Comparison of ENCODE assay signal across 26 cellular contexts in the genomic region with DNA sequence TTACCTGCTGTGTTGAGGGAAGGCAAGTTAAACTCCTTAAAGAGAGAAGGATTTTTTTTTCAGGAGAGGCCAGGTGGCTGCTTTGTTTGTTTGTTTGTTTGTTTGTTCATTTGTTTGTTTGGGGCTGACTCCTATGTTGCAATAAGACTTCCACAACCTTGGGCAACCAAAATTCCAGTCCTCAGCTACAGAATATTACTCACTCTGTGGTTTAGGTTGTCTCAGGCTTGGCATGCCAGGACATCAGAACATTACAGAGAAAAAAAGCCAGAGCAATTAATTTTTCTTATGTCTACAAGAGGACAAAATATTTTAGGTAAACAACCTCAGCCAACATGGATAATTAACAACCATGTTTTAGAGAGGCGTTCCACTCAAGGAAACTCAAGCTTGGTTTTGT.
A peak's percentile ranks its signal among the peaks of the same experiment; 100 is the strongest.
DNase-seq lines count a peak whose midpoint lies in the region; ATAC-seq and TF ChIP-seq lines count a peak whose summit lies in the region.
"Had no signal": no experiment of that assay in that cellular context is flagged by ENCODE, and none has a peak within 500 bp of the region (broad histone marks: within the 10 kb centered on the region; RNA-seq: fewer than 3 reads in every experiment).

No MANE protein-coding gene starts in this region.

- H3K9me3 Mint-ChIP-seq in activated CD8-positive, alpha-beta T cell treated with anti-CD3 and anti-CD28 coated beads, Interleukin-2, amount 10 ng/mL, durations not matched to agents 7 days and 5 days (ENCODE audit: insufficient read depth), result no peaks in the 10 kb centered on the region
- H3K9me3 Mint-ChIP-seq: activated CD4-positive, alpha-beta memory T cell treated with anti-CD3 and anti-CD28 coated beads, Interleukin-2, amount 10 ng/mL, durations not matched to agents 7 days and 5 days; central memory CD8-positive, alpha-beta T cell had no signal

- POLR2A ChIA-PET in activated CD8-positive, alpha-beta T cell treated with anti-CD3 and anti-CD28 coated beads, Interleukin-2, amount 10 ng/mL, durations not matched to agents 7 days and 5 days (lab: Charles Lee), result no interaction called here

- peaks cover 9% of the 10 kb centered on the region for H3K27me3 Mint-ChIP-seq in activated CD8-positive, alpha-beta T cell treated with anti-CD3 and anti-CD28 coated beads, Interleukin-2, amount 10 ng/mL, durations not matched to agents 7 days and 5 days (ENCODE audit: low read depth)

- H3K9me3 ChIP-seq in GM23248 (ENCODE audit: low read depth) (no peaks in the 10 kb centered on the region), mucosa of rectum (ENCODE audit: control insufficient read depth in 2 of 2, low read length in 2 of 2) (peaks cover 0 to 2% of the 10 kb centered on the region in 2 donors)
- H3K9me3 ChIP-seq: ascending aorta, BE2C, neutrophil, testis, vagina had no signal

- H3K4me1 ChIP-seq in GM23248 (ENCODE audit: insufficient read depth) (no peaks in the 10 kb centered on the region), mucosa of rectum (ENCODE audit: control insufficient read depth in 2 of 2, insufficient read depth in 2 of 2, low read length in 2 of 2) (peaks cover 13 to 29% of the 10 kb centered on the region in 2 donors)
- H3K4me1 ChIP-seq: ascending aorta, BE2C, heart right ventricle, testis, vagina had no signal

- H3K4me3 ChIP-seq in GM23248, result no peak overlapping the region
- H3K4me3 ChIP-seq in choroid plexus epithelial cell (ENCODE audit: low read depth, low read length), result no peak overlapping the region
- H3K4me3 ChIP-seq in mucosa of rectum (ENCODE audit: low read length in 2 of 2), result no peak overlapping the region
- H3K4me3 ChIP-seq: ascending aorta, dorsolateral prefrontal cortex, heart right ventricle, testis, vagina had no signal

- no peak for ATAC-seq in activated CD8-positive, alpha-beta T cell treated with anti-CD3 and anti-CD28 coated beads, Interleukin-2, amount 10 ng/mL, durations not matched to agents 7 days and 5 days
- no peak for ATAC-seq in GM21390 (IDR thresholded peaks at IDR 0.05; ENCODE audit: unreplicated experiment)
- ATAC-seq: heart right ventricle; stimulated activated naive CD8-positive, alpha-beta T cell treated with anti-CD3 and anti-CD28 coated beads, Interleukin-15, Interleukin-2, amounts not matched to agents 100 U/mL and 50 U/mL, for 24 hours had no signal

- H3F3A ChIP-seq in GM23248 (ENCODE audit: insufficient read depth), result no peaks in the 10 kb centered on the region

- in situ Hi-C loops in GM23248 (cut with MboI), result no loop called here

- H4K20me1 ChIP-seq in GM23248 (ENCODE audit: insufficient read depth), result no peaks in the 10 kb centered on the region

- H3K4me2 ChIP-seq in GM23248 (ENCODE audit: unreplicated experiment), result no peak overlapping the region

- H3K36me3 ChIP-seq in GM23248 (ENCODE audit: low read depth) (no peaks in the 10 kb centered on the region), mucosa of rectum (ENCODE audit: control insufficient read depth in 2 of 2, insufficient read depth in 2 of 2, low read length in 2 of 2) (no peaks in the 10 kb centered on the region)
- H3K36me3 ChIP-seq: ascending aorta, BE2C, heart right ventricle, neutrophil, vagina had no signal

- H3K27ac Mint-ChIP-seq in activated CD8-positive, alpha-beta T cell treated with anti-CD3 and anti-CD28 coated beads, Interleukin-2, amount 10 ng/mL, durations not matched to agents 7 days and 5 days, result no peak overlapping the region
- H3K27ac Mint-ChIP-seq: activated CD4-positive, alpha-beta memory T cell treated with anti-CD3 and anti-CD28 coated beads, Interleukin-2, amount 10 ng/mL, durations not matched to agents 7 days and 5 days; activated naive CD8-positive, alpha-beta T cell had no signal

- CTCF ChIA-PET in activated CD8-positive, alpha-beta T cell treated with anti-CD3 and anti-CD28 coated beads, Interleukin-2, amount 10 ng/mL, durations not matched to agents 7 days and 5 days (lab: Charles Lee), result interaction anchor here (1.0 kb wide), 1 partner anchor 9 kb away, joined by 3 read pairs; no protein-coding TSS in a partner anchor

- 13 to 15% methylated on average over 1 of the region's 1 CpG for WGBS in GM23248 (ENCODE audit: low coverage in 1 of 2, low lambda C conversion rate in 2 of 2, missing lambda C conversion rate in 2 of 2), 2 experiments

- H3K4me3 Mint-ChIP-seq in activated CD8-positive, alpha-beta T cell treated with anti-CD3 and anti-CD28 coated beads, Interleukin-2, amount 10 ng/mL, durations not matched to agents 7 days and 5 days, result no peak overlapping the region
- H3K4me3 Mint-ChIP-seq: activated CD4-positive, alpha-beta memory T cell treated with anti-CD3 and anti-CD28 coated beads, Interleukin-2, amount 10 ng/mL, durations not matched to agents 7 days and 5 days; activated naive CD8-positive, alpha-beta T cell; CD8-positive, alpha-beta memory T cell; central memory CD8-positive, alpha-beta T cell had no signal

- DNase-seq in GM23248, result peak; percentile 4
- DNase-seq in NCI-H226, result peak; percentile 18
- DNase-seq in choroid plexus epithelial cell (ENCODE audit: low read depth), result peak; percentile 5
- no peak for DNase-seq in activated CD8-positive, alpha-beta T cell treated with anti-CD3 and anti-CD28 coated beads, Interleukin-2, amount 10 ng/mL, durations not matched to agents 7 days and 5 days
- no peak for DNase-seq in T1000 (lab: John Stamatoyannopoulos, UW)
- no peak for DNase-seq in RPMI8226
- DNase-seq: activated CD4-positive, alpha-beta memory T cell treated with anti-CD3 and anti-CD28 coated beads, Interleukin-2, amount 10 ng/mL, durations not matched to agents 7 days and 5 days; activated CD4-positive, CD25-positive, alpha-beta regulatory T cell treated with anti-CD3 and anti-CD28 coated beads, Interleukin-2, amount 50 U/mL, for 72 hours; BE2C; CD8-positive, alpha-beta memory T cell; dorsolateral prefrontal cortex; heart right ventricle; IMR-90; mesenchymal stem cell; NCI-H1105 treated with DMSO at 0.1 percent for 48 hours; NCI-H2029 treated with DMSO at 0.1 percent for 48 hours; NCI-H69; stimulated activated naive CD8-positive, alpha-beta T cell treated with anti-CD3 and anti-CD28 coated beads, Interleukin-15, Interleukin-2, amounts not matched to agents 100 U/mL and 50 U/mL, for 24 hours; testis had no signal

- H3K27ac ChIP-seq in GM23248 (no peak overlapping the region), mucosa of rectum (ENCODE audit: low read depth in 2 of 2, low read length in 2 of 2) (peak overlapping the region; percentile 67 to 87)
- H3K27ac ChIP-seq: ascending aorta, dorsolateral prefrontal cortex, heart right ventricle, neutrophil, testis, vagina had no signal

- no peak overlapping the region for H3K9ac ChIP-seq in GM23248
- H3K9ac ChIP-seq in mucosa of rectum (ENCODE audit: low read depth in 1 of 2, low read length in 2 of 2), result no peak overlapping the region

- no peaks in the 10 kb centered on the region for H3K79me2 ChIP-seq in GM23248 (ENCODE audit: insufficient read depth)

- H2AFZ ChIP-seq in GM23248, result no peak overlapping the region

- H3K9me2 ChIP-seq in GM23248 (ENCODE audit: insufficient read depth), result no peaks in the 10 kb centered on the region

- no peaks in the 10 kb centered on the region for H3K4me1 Mint-ChIP-seq in activated CD8-positive, alpha-beta T cell treated with anti-CD3 and anti-CD28 coated beads, Interleukin-2, amount 10 ng/mL, durations not matched to agents 7 days and 5 days (ENCODE audit: low read depth)
- H3K4me1 Mint-ChIP-seq: activated CD4-positive, alpha-beta memory T cell treated with anti-CD3 and anti-CD28 coated beads, Interleukin-2, amount 10 ng/mL, durations not matched to agents 7 days and 5 days; CD8-positive, alpha-beta memory T cell; central memory CD8-positive, alpha-beta T cell had no signal

- TF ChIP-seq CTCF in choroid plexus epithelial cell (conservative IDR thresholded peaks at IDR 0.05; ENCODE audit: low read depth, low read length), result no peak

- no peaks in the 10 kb centered on the region for H3K36me3 Mint-ChIP-seq in activated CD8-positive, alpha-beta T cell treated with anti-CD3 and anti-CD28 coated beads, Interleukin-2, amount 10 ng/mL, durations not matched to agents 7 days and 5 days (ENCODE audit: low read depth)
- H3K36me3 Mint-ChIP-seq: activated naive CD8-positive, alpha-beta T cell; CD8-positive, alpha-beta memory T cell had no signal

- H3K27me3 ChIP-seq in GM23248 (replicated peaks; ENCODE audit: insufficient read depth) (no peaks in the 10 kb centered on the region), mucosa of rectum (ENCODE audit: control insufficient read depth in 2 of 2, insufficient read depth in 2 of 2, low read length in 2 of 2) (no peaks in the 10 kb centered on the region)
- H3K27me3 ChIP-seq: ascending aorta, BE2C, neutrophil, testis, vagina had no signal

Comparison
In these comparisons a context has a peak if more than half of its experiments do, and no peak if none do; other contexts are left out.
1. DNase-seq: peak in GM23248 (single experiment), NCI-H226 (single experiment) and choroid plexus epithelial cell (single experiment); none in activated CD8-positive, alpha-beta T cell treated with anti-CD3 and anti-CD28 coated beads, Interleukin-2, amount 10 ng/mL, durations not matched to agents 7 days and 5 days (single experiment), T1000 (single experiment) and RPMI8226 (single experiment).